ENCODE assay signal across 12 cellular contexts in the genomic region with DNA sequence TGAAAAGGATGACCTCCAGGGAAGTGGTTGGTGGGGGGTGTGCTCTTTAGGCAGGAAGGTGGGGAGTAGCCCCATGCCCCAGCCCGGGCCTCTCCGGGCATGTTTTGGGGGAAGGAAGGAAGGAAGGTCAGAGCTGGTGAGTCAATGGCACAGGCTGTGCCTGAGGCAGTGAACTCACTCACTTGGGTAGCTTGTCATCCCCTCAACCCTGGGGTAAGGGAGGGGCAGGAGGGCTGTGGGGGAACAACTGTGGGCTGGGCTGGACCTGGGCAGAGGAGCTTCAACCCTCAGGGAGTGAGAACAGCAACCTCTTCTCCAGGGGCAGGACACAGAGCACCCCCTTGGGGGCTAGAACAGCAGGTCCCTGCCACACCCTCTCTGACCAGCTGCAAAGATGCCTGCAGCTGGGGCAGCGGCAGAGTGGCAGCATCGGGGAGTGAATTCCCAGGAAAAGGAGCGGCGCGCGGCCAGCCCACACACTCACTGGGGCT. TPM values are rescaled to one million over a fixed set of nuclear protein-coding genes. Genes with fewer than 3 reads are reported as not detected.
DNase-seq lines count a peak whose midpoint lies in the region; ATAC-seq and TF ChIP-seq lines count a peak whose summit lies in the region.
"Had no signal": no experiment of that assay in that cellular context is flagged by ENCODE, and none has a peak within 500 bp of the region (broad histone marks: within the 10 kb centered on the region; RNA-seq: fewer than 3 reads in every experiment).

No MANE protein-coding gene starts in this region.

- no peaks in the 10 kb centered on the region for H4K20me1 ChIP-seq in PC-9 (ENCODE audit: insufficient read depth)

- no peaks in the 10 kb centered on the region for H3K79me2 ChIP-seq in PC-9 (ENCODE audit: low read depth)

- H3K27ac ChIP-seq in PC-9 (peak overlapping the region; percentile 43; the same call in 1 of the 2 replicates), epithelial cell of prostate (peak overlapping the region; percentile 85)

- DNase-seq in Calu3 = peak; percentile 88
- DNase-seq in PC-9 = peak; percentile 84 to 90
- peak; percentile 46 for DNase-seq in epithelial cell of prostate (ENCODE audit: low read depth, low spot score)
- DNase-seq in renal cortical epithelial cell (ENCODE audit: low read depth) = peak; percentile 80
- no peak for DNase-seq in progenitor cell of endocrine pancreas (ENCODE audit: low spot score, unreplicated experiment)
- no peak for DNase-seq in activated CD4-positive, alpha-beta T cell treated with anti-CD3 and anti-CD28 coated beads, Interleukin-2, amount 10 ng/mL, durations not matched to agents 7 days and 5 days
- DNase-seq: activated CD4-positive, CD25-positive, alpha-beta regulatory T cell treated with anti-CD3 and anti-CD28 coated beads, Interleukin-2, amount 50 U/mL, for 72 hours; naive B cell had no signal

- H3K27me3 Mint-ChIP-seq in Calu3 (ENCODE audit: unreplicated experiment) (peaks cover 23% of the 10 kb centered on the region), progenitor cell of endocrine pancreas (no peaks in the 10 kb centered on the region)
- H3K27me3 Mint-ChIP-seq in activated CD4-positive, alpha-beta T cell treated with anti-CD3 and anti-CD28 coated beads, Interleukin-2, amount 10 ng/mL, durations not matched to agents 7 days and 5 days = no peaks in the 10 kb centered on the region
- H3K27me3 Mint-ChIP-seq: naive B cell had no signal

- peaks cover 4% of the 10 kb centered on the region; the same call in 1 of the 2 replicates for H3K36me3 ChIP-seq in PC-9 (ENCODE audit: low read depth)

- H3K4me2 ChIP-seq in PC-9 = peak overlapping the region; percentile 66

- ATAC-seq in GM18873 (IDR thresholded peaks at IDR 0.05; ENCODE audit: low FRiP score, unreplicated experiment) = no peak
- no peak for ATAC-seq in GM21390 (IDR thresholded peaks at IDR 0.05; ENCODE audit: unreplicated experiment)

- no peak for TF ChIP-seq CTCF in Calu3 (IDR thresholded peaks at IDR 0.05; ENCODE audit: unreplicated experiment)
- no peak for TF ChIP-seq CTCF in PC-9 (conservative IDR thresholded peaks at IDR 0.05)
- no peak for TF ChIP-seq CTCF in progenitor cell of endocrine pancreas (IDR thresholded peaks at IDR 0.05; ENCODE audit: unreplicated experiment)

- peaks cover 55% of the 10 kb centered on the region for H3F3A ChIP-seq in PC-9 (ENCODE audit: insufficient read depth, low read depth)

- peaks cover 58% of the 10 kb centered on the region for H3K36me3 Mint-ChIP-seq in Calu3 (ENCODE audit: insufficient read depth, unreplicated experiment)
- peaks cover 16% of the 10 kb centered on the region for H3K36me3 Mint-ChIP-seq in progenitor cell of endocrine pancreas (ENCODE audit: insufficient read depth)
- H3K36me3 Mint-ChIP-seq in activated CD4-positive, alpha-beta T cell treated with anti-CD3 and anti-CD28 coated beads, Interleukin-2, amount 10 ng/mL, durations not matched to agents 7 days and 5 days (ENCODE audit: low read depth) = peaks cover 28% of the 10 kb centered on the region

- H3K4me3 Mint-ChIP-seq in Calu3 (ENCODE audit: low read depth, unreplicated experiment) (no peak overlapping the region), progenitor cell of endocrine pancreas (ENCODE audit: low read depth) (no peak overlapping the region)
- no peak overlapping the region for H3K4me3 Mint-ChIP-seq in activated CD4-positive, alpha-beta T cell treated with anti-CD3 and anti-CD28 coated beads, Interleukin-2, amount 10 ng/mL, durations not matched to agents 7 days and 5 days
- H3K4me3 Mint-ChIP-seq: naive B cell had no signal

- POLR2A ChIA-PET in PC-9 (lab: Charles Lee; ENCODE audit: unreplicated experiment) = interaction anchor here (0.5 to 1.0 kb wide), 6 partner anchors 41 to 294 kb away, joined by 3 to 5 read pairs (median 4); a partner anchor contains a TSS
- POLR2A ChIA-PET in activated CD4-positive, alpha-beta T cell treated with anti-CD3 and anti-CD28 coated beads, Interleukin-2, amount 10 ng/mL, durations not matched to agents 7 days and 5 days (lab: Charles Lee) = interaction anchor here (0.6 kb wide), 1 partner anchor 560 kb away, joined by 5 read pairs; a partner anchor contains a TSS

- no peaks in the 10 kb centered on the region for H3K9me3 ChIP-seq in PC-9 (ENCODE audit: insufficient read depth, low read depth)

- H3K9me3 Mint-ChIP-seq in Calu3 (ENCODE audit: low read depth, unreplicated experiment) (no peaks in the 10 kb centered on the region), progenitor cell of endocrine pancreas (ENCODE audit: low read depth) (no peaks in the 10 kb centered on the region)
- no peaks in the 10 kb centered on the region for H3K9me3 Mint-ChIP-seq in activated CD4-positive, alpha-beta T cell treated with anti-CD3 and anti-CD28 coated beads, Interleukin-2, amount 10 ng/mL, durations not matched to agents 7 days and 5 days
- H3K9me3 Mint-ChIP-seq: naive B cell had no signal

- H3K9me2 ChIP-seq in PC-9 (ENCODE audit: insufficient read depth) = no peaks in the 10 kb centered on the region

- H2AFZ ChIP-seq in PC-9 = no peak overlapping the region

- H3K4me3 ChIP-seq in PC-9 = no peak overlapping the region

- CTCF ChIA-PET in Calu3 (lab: Charles Lee) = interaction anchor here (0.6 to 23.5 kb wide), 84 partner anchors 8 to 478 kb away, joined by 3 to 774 read pairs (median 4); a partner anchor contains a TSS
- CTCF ChIA-PET in PC-9 (lab: Charles Lee) = interaction anchor here (0.6 to 1.3 kb wide), 5 partner anchors 9 to 91 kb away, joined by 3 to 6 read pairs (median 5); a partner anchor contains a TSS
- CTCF ChIA-PET in activated CD4-positive, alpha-beta T cell treated with anti-CD3 and anti-CD28 coated beads, Interleukin-2, amount 10 ng/mL, durations not matched to agents 7 days and 5 days (lab: Charles Lee) = interaction anchor here (0.6 to 2.4 kb wide), 7 partner anchors 9 to 830 kb away, joined by 3 to 9 read pairs (median 4); a partner anchor contains a TSS

- H3K4me1 Mint-ChIP-seq in Calu3 (ENCODE audit: low read depth, unreplicated experiment) = peaks cover 36% of the 10 kb centered on the region
- no peaks in the 10 kb centered on the region for H3K4me1 Mint-ChIP-seq in progenitor cell of endocrine pancreas (ENCODE audit: low read depth)
- H3K4me1 Mint-ChIP-seq in activated CD4-positive, alpha-beta T cell treated with anti-CD3 and anti-CD28 coated beads, Interleukin-2, amount 10 ng/mL, durations not matched to agents 7 days and 5 days = peaks cover 18% of the 10 kb centered on the region

- intact Hi-C loops in Calu3 (cut with micrococcal nuclease; ENCODE audit: unreplicated experiment) (no loop called here), PC-9 (cut with micrococcal nuclease; ENCODE audit: unreplicated experiment) (loop anchor here (5.0 to 10.0 kb wide), 2 partner anchors 284 to 293 kb away; a partner anchor contains a TSS)

- BruUV-seq in Calu3 (replicated peaks; lab: Mats Ljungman, UMichigan) = no TSS peak
- BruUV-seq in PC-9 (replicated peaks; lab: Mats Ljungman, UMichigan) = no TSS peak

- H3K27ac Mint-ChIP-seq in Calu3 (ENCODE audit: unreplicated experiment) (no peak overlapping the region), progenitor cell of endocrine pancreas (no peak overlapping the region)
- no peak overlapping the region for H3K27ac Mint-ChIP-seq in activated CD4-positive, alpha-beta T cell treated with anti-CD3 and anti-CD28 coated beads, Interleukin-2, amount 10 ng/mL, durations not matched to agents 7 days and 5 days

- peaks cover 63% of the 10 kb centered on the region for H3K4me1 ChIP-seq in PC-9 (replicated peaks; ENCODE audit: insufficient read depth)

- no peaks in the 10 kb centered on the region for H3K27me3 ChIP-seq in PC-9 (ENCODE audit: insufficient read depth, low read depth)

RNA-seq across cellular contexts. Expression of a gene that starts 6.3 kb away (rescaled TPM):
- total RNA-seq in Calu3 (2022) (0.38 TPM in 1 of 2 replicates, not detected in the other), PC-9 (2021) (not detected in 2 replicates), renal cortical epithelial cell (not detected in 2 replicates), progenitor cell of endocrine pancreas (not detected in 2 replicates)
- not detected for total RNA-seq in activated CD4-positive, alpha-beta T cell treated with anti-CD3 and anti-CD28 coated beads, Interleukin-2, amount 10 ng/mL, durations not matched to agents 7 days and 5 days
- total RNA-seq: G401 had no signal

RNA-seq across cellular contexts. Expression of a gene that starts 32.7 kb away (rescaled TPM):
- total RNA-seq in Calu3 (2022) (679 and 725 TPM in 2 replicates), PC-9 (2021) (67.1 and 67.2 TPM in 2 replicates), renal cortical epithelial cell (35.3 and 54.3 TPM in 2 replicates), progenitor cell of endocrine pancreas (143 and 161 TPM in 2 replicates)
- 100 to 1,000 TPM in 1 of 2 experiments, 10 to 100 TPM in 1; 92.1 to 102 TPM for total RNA-seq in activated CD4-positive, alpha-beta T cell treated with anti-CD3 and anti-CD28 coated beads, Interleukin-2, amount 10 ng/mL, durations not matched to agents 7 days and 5 days

RNA-seq across cellular contexts. Expression of a gene that starts 40.9 kb away (rescaled TPM):
- total RNA-seq in Calu3 (2022) (2,152 and 2,179 TPM in 2 replicates), PC-9 (2021) (93.2 and 130 TPM in 2 replicates), renal cortical epithelial cell (89.6 and 121 TPM in 2 replicates), progenitor cell of endocrine pancreas (117 and 119 TPM in 2 replicates)
- 10 to 100 TPM; 88.4 to 94.9 TPM for total RNA-seq in activated CD4-positive, alpha-beta T cell treated with anti-CD3 and anti-CD28 coated beads, Interleukin-2, amount 10 ng/mL, durations not matched to agents 7 days and 5 days

RNA-seq across cellular contexts. Expression of a gene that starts 41.2 kb away (rescaled TPM):
- total RNA-seq in Calu3 (2022) = 107 and 133 TPM in 2 replicates
- 11.4 and 13.9 TPM in 2 replicates for total RNA-seq in PC-9 (2021)
- total RNA-seq in renal cortical epithelial cell = 3.5 and 22.0 TPM in 2 replicates
- 21.3 and 25.0 TPM in 2 replicates for total RNA-seq in progenitor cell of endocrine pancreas
- total RNA-seq in activated CD4-positive, alpha-beta T cell treated with anti-CD3 and anti-CD28 coated beads, Interleukin-2, amount 10 ng/mL, durations not matched to agents 7 days and 5 days = 1 to 10 TPM; 8.6 to 9.1 TPM

RNA-seq across cellular contexts. Expression of a gene that starts 58.7 kb away (rescaled TPM):
- total RNA-seq in Calu3 (2022) = 0.33 and 1.9 TPM in 2 replicates
- 0.35 and 0.55 TPM in 2 replicates for total RNA-seq in PC-9 (2021)
- total RNA-seq in renal cortical epithelial cell = not detected in 2 replicates
- total RNA-seq in progenitor cell of endocrine pancreas = not detected in 2 replicates
- 1 to 10 TPM in 1 of 2 experiments, under 1 TPM in 1; 0.89 to 1.5 TPM for total RNA-seq in activated CD4-positive, alpha-beta T cell treated with anti-CD3 and anti-CD28 coated beads, Interleukin-2, amount 10 ng/mL, durations not matched to agents 7 days and 5 days
- total RNA-seq: dermis microvascular lymphatic vessel endothelial cell, G401 had no signal

Comparison
In these comparisons a context has a peak if more than half of its experiments do, and no peak if none do; other contexts are left out.
1. DNase-seq: peak in Calu3 (single experiment), PC-9 (2 of 2), epithelial cell of prostate (single experiment) and renal cortical epithelial cell (single experiment); none in progenitor cell of endocrine pancreas (single experiment) and activated CD4-positive, alpha-beta T cell treated with anti-CD3 and anti-CD28 coated beads, Interleukin-2, amount 10 ng/mL, durations not matched to agents 7 days and 5 days (single experiment).
2. RNA of a gene that starts 40.9 kb away (total RNA-seq): 2,152 to 2,179 TPM in Calu3; 93.2 to 130 TPM in PC-9, 117 to 119 TPM in progenitor cell of endocrine pancreas, 88.4 to 94.9 TPM in activated CD4-positive, alpha-beta T cell treated with anti-CD3 and anti-CD28 coated beads, Interleukin-2, amount 10 ng/mL, durations not matched to agents 7 days and 5 days and 89.6 to 121 TPM in renal cortical epithelial cell; every median in the first group is over 10 times any median in the second.